In the genomic region with DNA sequence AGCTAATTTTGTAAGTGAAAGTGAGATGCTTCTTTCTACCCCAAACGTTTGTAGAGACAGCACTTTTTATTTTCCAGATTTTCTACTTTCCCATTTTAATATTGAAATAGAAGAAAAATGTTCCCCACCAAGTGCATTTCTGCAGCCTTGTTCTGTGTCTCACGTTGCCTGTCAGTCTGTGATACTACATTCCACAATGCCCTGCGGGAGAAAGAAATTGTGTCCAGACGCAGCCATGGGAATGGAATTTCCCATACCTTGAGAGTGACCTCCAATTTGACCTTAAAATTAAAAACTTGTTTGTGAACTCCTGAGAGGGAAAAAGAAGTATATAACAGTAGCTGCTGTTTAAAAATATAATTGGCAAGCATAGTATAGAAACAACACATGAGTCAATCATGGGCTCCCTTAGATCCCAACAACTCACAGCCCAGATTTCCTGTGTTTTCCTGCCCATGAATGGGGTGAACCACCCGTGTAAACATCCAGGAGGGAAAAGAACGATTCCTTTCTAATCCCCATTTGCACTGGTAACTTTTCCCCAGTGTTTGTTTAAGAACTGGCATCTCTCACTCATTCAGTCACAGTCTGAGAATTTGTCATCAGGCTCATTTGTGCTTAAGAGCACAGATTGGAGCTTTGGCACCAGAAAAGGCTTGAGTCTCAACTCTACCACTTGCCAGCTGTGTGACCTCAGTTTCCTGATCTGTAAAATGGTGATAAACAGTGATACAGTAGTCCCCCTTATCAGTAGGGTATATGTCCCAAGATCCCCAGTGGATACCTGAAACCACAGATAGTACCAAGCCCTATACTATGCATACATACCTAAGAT, we compare ENCODE assay signal across 1 cellular context.
TF ChIP-seq lines count a peak whose summit lies in the region.

No MANE protein-coding gene starts in this region.

TF ChIP-seq in SK-N-SH treated with all-trans-retinoic acid at 6 μM for 48 hours, 23 proteins besides CTCF, POLR2A, EP300 and RAD21:
- TF ChIP-seq, protein P1, sequence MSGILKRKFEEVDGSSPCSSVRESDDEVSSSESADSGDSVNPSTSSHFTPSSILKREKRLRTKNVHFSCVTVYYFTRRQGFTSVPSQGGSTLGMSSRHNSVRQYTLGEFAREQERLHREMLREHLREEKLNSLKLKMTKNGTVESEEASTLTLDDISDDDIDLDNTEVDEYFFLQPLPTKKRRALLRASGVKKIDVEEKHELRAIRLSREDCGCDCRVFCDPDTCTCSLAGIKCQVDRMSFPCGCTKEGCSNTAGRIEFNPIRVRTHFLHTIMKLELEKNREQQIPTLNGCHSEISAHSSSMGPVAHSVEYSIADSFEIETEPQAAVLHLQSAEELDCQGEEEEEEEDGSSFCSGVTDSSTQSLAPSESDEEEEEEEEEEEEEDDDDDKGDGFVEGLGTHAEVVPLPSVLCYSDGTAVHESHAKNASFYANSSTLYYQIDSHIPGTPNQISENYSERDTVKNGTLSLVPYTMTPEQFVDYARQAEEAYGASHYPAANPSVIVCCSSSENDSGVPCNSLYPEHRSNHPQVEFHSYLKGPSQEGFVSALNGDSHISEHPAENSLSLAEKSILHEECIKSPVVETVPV (CRISPR knock-in tag; IDR thresholded peaks at IDR 0.05): no peak
- no peak for TF ChIP-seq SNAI2 (CRISPR knock-in tag; IDR thresholded peaks at IDR 0.05)
- TF ChIP-seq, protein P2, sequence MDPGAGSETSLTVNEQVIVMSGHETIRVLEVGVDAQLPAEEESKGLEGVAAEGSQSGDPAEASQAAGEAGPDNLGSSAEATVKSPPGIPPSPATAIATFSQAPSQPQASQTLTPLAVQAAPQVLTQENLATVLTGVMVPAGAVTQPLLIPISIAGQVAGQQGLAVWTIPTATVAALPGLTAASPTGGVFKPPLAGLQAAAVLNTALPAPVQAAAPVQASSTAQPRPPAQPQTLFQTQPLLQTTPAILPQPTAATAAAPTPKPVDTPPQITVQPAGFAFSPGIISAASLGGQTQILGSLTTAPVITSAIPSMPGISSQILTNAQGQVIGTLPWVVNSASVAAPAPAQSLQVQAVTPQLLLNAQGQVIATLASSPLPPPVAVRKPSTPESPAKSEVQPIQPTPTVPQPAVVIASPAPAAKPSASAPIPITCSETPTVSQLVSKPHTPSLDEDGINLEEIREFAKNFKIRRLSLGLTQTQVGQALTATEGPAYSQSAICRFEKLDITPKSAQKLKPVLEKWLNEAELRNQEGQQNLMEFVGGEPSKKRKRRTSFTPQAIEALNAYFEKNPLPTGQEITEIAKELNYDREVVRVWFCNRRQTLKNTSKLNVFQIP (CRISPR knock-in tag; IDR thresholded peaks at IDR 0.05; ENCODE audit: borderline replicate concordance, low read depth): no peak
- no peak for TF ChIP-seq ISL1 (CRISPR knock-in tag; IDR thresholded peaks at IDR 0.05)
- no peak for TF ChIP-seq PPARA (CRISPR knock-in tag; IDR thresholded peaks at IDR 0.05; ENCODE audit: borderline replicate concordance)
- TF ChIP-seq, protein P3, sequence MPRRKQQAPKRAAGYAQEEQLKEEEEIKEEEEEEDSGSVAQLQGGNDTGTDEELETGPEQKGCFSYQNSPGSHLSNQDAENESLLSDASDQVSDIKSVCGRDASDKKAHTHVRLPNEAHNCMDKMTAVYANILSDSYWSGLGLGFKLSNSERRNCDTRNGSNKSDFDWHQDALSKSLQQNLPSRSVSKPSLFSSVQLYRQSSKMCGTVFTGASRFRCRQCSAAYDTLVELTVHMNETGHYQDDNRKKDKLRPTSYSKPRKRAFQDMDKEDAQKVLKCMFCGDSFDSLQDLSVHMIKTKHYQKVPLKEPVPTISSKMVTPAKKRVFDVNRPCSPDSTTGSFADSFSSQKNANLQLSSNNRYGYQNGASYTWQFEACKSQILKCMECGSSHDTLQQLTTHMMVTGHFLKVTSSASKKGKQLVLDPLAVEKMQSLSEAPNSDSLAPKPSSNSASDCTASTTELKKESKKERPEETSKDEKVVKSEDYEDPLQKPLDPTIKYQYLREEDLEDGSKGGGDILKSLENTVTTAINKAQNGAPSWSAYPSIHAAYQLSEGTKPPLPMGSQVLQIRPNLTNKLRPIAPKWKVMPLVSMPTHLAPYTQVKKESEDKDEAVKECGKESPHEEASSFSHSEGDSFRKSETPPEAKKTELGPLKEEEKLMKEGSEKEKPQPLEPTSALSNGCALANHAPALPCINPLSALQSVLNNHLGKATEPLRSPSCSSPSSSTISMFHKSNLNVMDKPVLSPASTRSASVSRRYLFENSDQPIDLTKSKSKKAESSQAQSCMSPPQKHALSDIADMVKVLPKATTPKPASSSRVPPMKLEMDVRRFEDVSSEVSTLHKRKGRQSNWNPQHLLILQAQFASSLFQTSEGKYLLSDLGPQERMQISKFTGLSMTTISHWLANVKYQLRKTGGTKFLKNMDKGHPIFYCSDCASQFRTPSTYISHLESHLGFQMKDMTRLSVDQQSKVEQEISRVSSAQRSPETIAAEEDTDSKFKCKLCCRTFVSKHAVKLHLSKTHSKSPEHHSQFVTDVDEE (CRISPR knock-in tag; IDR thresholded peaks at IDR 0.05): no peak
- TF ChIP-seq RARB (CRISPR knock-in tag; IDR thresholded peaks at IDR 0.05): no peak
- no peak for TF ChIP-seq CSDC2 (CRISPR knock-in tag; IDR thresholded peaks at IDR 0.05)
- TF ChIP-seq ZC3H10 (CRISPR knock-in tag; IDR thresholded peaks at IDR 0.05): no peak
- TF ChIP-seq, protein P4, sequence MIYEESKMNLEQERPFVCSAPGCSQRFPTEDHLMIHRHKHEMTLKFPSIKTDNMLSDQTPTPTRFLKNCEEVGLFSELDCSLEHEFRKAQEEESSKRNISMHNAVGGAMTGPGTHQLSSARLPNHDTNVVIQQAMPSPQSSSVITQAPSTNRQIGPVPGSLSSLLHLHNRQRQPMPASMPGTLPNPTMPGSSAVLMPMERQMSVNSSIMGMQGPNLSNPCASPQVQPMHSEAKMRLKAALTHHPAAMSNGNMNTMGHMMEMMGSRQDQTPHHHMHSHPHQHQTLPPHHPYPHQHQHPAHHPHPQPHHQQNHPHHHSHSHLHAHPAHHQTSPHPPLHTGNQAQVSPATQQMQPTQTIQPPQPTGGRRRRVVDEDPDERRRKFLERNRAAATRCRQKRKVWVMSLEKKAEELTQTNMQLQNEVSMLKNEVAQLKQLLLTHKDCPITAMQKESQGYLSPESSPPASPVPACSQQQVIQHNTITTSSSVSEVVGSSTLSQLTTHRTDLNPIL (CRISPR knock-in tag; IDR thresholded peaks at IDR 0.05; ENCODE audit: low read depth): no peak
- TF ChIP-seq ZNF8 (CRISPR knock-in tag; IDR thresholded peaks at IDR 0.05): no peak
- no peak for TF ChIP-seq ZNF70 (CRISPR knock-in tag; IDR thresholded peaks at IDR 0.05)
